Comparison of ENCODE assay signal across 10 cellular contexts in the genomic region with DNA sequence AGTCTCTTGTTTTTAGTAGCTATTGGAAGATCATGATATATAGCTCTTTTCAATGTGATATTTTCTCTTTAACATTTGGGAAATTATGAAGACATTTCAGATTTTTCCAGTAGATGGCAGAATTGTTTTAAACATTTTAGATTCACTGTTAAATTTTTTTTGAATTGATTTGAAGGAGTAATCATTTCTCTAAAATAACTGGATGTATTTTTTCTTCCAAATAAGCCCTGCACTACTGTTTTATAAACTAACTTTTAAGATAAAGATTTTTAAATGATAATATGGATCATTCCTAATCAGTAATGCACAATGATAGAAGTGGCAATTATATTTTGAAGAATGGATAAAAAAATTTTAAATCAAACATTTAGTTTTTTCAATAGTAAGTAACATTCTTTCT. TPM values are rescaled to one million over a fixed set of nuclear protein-coding genes. Genes with fewer than 3 reads are reported as not detected.
DNase-seq lines count a peak whose midpoint lies in the region; ATAC-seq, FAIRE-seq and TF ChIP-seq lines count a peak whose summit lies in the region.
"Had no signal": no experiment of that assay in that cellular context is flagged by ENCODE, and none has a peak within 500 bp of the region (broad histone marks: within the 10 kb centered on the region; RNA-seq: fewer than 3 reads in every experiment).

No MANE protein-coding gene starts in this region.

- peaks cover 10% of the 10 kb centered on the region for H3K9me3 Mint-ChIP-seq in chondrocyte (ENCODE audit: low read depth)
- H3K9me3 Mint-ChIP-seq in effector memory CD8-positive, alpha-beta T cell: no peaks in the 10 kb centered on the region

- no peaks in the 10 kb centered on the region for H3K9me3 ChIP-seq in pancreas

- H3K27ac ChIP-seq in pancreas: no peak overlapping the region

- DNase-seq in NCI-H1092 treated with DMSO at 0.1 percent for 48 hours (lab: John Stamatoyannopoulos, UW): peak; percentile 1
- no peak for DNase-seq in NCI-H1092 (lab: John Stamatoyannopoulos, UW)
- DNase-seq in NCI-H1105 (lab: John Stamatoyannopoulos, UW): peak; percentile 0
- no peak for DNase-seq in chondrocyte (ENCODE audit: low spot score)
- DNase-seq in pancreas: no peak
- DNase-seq in 8988T: no peak
- DNase-seq in effector memory CD8-positive, alpha-beta T cell: no peak
- DNase-seq: activated CD8-positive, alpha-beta memory T cell treated with anti-CD3 and anti-CD28 coated beads, Interleukin-2, amount 50 U/mL, for 48 hours; NCI-H2029 had no signal

- TF ChIP-seq CTCF in chondrocyte (IDR thresholded peaks at IDR 0.05) (peak; percentile 86), pancreas (IDR thresholded peaks at IDR 0.05) (no peak)

- no peaks in the 10 kb centered on the region for H3K36me3 ChIP-seq in pancreas

- H3K27me3 ChIP-seq in pancreas: no peaks in the 10 kb centered on the region

- no peak overlapping the region for H3K27ac Mint-ChIP-seq in chondrocyte (ENCODE audit: unreplicated experiment)
- H3K27ac Mint-ChIP-seq in effector memory CD8-positive, alpha-beta T cell: no peak overlapping the region

- H3K27me3 Mint-ChIP-seq in chondrocyte (ENCODE audit: low read depth): no peaks in the 10 kb centered on the region
- no peaks in the 10 kb centered on the region for H3K27me3 Mint-ChIP-seq in effector memory CD8-positive, alpha-beta T cell

- no peak overlapping the region for H3K4me3 ChIP-seq in pancreas

- peaks cover 0 to 4% (median 0%) of the 10 kb centered on the region in 3 donors for H3K4me1 ChIP-seq in pancreas

- no peak overlapping the region for H3K4me3 Mint-ChIP-seq in chondrocyte (ENCODE audit: unreplicated experiment)
- H3K4me3 Mint-ChIP-seq in effector memory CD8-positive, alpha-beta T cell: no peak overlapping the region

- H3K4me1 Mint-ChIP-seq in chondrocyte (ENCODE audit: low read depth): no peaks in the 10 kb centered on the region
- peaks cover 6 to 9% of the 10 kb centered on the region in 2 donors for H3K4me1 Mint-ChIP-seq in effector memory CD8-positive, alpha-beta T cell (ENCODE audit: low read depth in 2 of 2)

- peaks cover 1% of the 10 kb centered on the region for H3K36me3 Mint-ChIP-seq in chondrocyte (ENCODE audit: low read depth)
- no peaks in the 10 kb centered on the region for H3K36me3 Mint-ChIP-seq in effector memory CD8-positive, alpha-beta T cell (ENCODE audit: insufficient read depth)

- FAIRE-seq in pancreas (lab: Jason Lieb, UNC): peak; percentile 96

- intact Hi-C loops in pancreas (cut with DNase I): loop anchor here in 1 of 3 donors (10.0 kb wide), 1 partner anchor 976 kb away; no protein-coding TSS in a partner anchor

- no peak for ATAC-seq in pancreas
- no peak for ATAC-seq in HG02678 (IDR thresholded peaks at IDR 0.05; ENCODE audit: unreplicated experiment)
- ATAC-seq in effector memory CD8-positive, alpha-beta T cell (replicated peaks): no peak

RNA-seq across cellular contexts. Expression of a gene that starts 14.2 kb away (rescaled TPM):
- total RNA-seq in chondrocyte: 32.9 to 33.8 TPM (median 33.0 TPM) in 3 replicates
- 10 to 100 TPM in 5 of 6 donors, 1 to 10 TPM in 1; 9.4 to 14.8 (median 11.6) TPM for total RNA-seq in pancreas
- 10 to 100 TPM; 22.8 to 28.6 TPM for polyA plus RNA-seq in pancreas

RNA-seq across cellular contexts. Expression of a gene that starts 14.3 kb away (rescaled TPM):
- total RNA-seq in chondrocyte: 8.6 to 14.8 TPM (median 11.1 TPM) in 3 replicates
- 1 to 10 TPM; 2.6 to 5.0 (median 4.1) TPM for total RNA-seq in pancreas
- 1 to 10 TPM; 3.2 to 4.4 TPM for polyA plus RNA-seq in pancreas

Comparison
In these comparisons a context has a peak if more than half of its experiments do, and no peak if none do; other contexts are left out.
1. DNase-seq: peak in NCI-H1092 treated with DMSO at 0.1 percent for 48 hours (single experiment) and NCI-H1105 (single experiment); none in NCI-H1092 (single experiment), chondrocyte (single experiment), pancreas (0 of 6), 8988T (single experiment) and effector memory CD8-positive, alpha-beta T cell (0 of 3).